25 cellular contexts compared by ENCODE assay signal in the genomic region with DNA sequence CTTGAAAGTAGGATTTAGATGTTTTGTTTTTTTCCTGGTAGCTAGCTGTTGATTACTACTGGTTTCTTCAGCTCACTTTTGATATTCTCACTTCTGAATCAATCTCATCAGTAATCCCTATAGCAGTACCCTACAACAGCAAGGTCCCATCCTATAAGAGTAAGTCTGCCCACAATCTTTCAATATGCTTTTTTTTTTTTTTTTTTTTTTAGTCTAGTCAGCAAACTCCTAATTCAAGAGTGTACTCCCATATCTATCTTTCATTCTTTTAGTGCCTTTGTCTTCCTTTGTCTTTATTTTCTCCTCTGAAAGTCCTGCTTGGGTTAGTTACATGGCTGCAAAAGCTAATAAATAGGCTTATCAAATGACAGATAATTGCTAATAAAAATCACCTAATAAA.
"Had no signal": no experiment of that assay in that cellular context is flagged by ENCODE, and none has a peak within 500 bp of the region (broad histone marks: within the 10 kb centered on the region; RNA-seq: fewer than 3 reads in every experiment).

No MANE protein-coding gene starts in this region.

- H3K27me3 ChIP-seq: esophagus squamous epithelium, pancreas, stomach, thyroid gland, vagina had no signal

- H3K27me3 Mint-ChIP-seq: effector memory CD8-positive, alpha-beta T cell; memory B cell had no signal

- ATAC-seq: effector memory CD8-positive, alpha-beta T cell; natural killer cell; pancreas; sciatic nerve; stimulated activated effector memory CD8-positive, alpha-beta T cell treated with anti-CD3 and anti-CD28 coated beads, Interleukin-12 subunit alpha, Interleukin-12 subunit beta, amount 100 ng/mL, for 72 hours had no signal

- H3K9me3 Mint-ChIP-seq: memory B cell had no signal

- H3K4me3 ChIP-seq: coronary artery, esophagus squamous epithelium, lung, pancreas, smooth muscle cell, stomach, thyroid gland, vagina had no signal

- H3K27ac ChIP-seq: coronary artery, esophagus squamous epithelium, pancreas, stomach, thyroid gland, vagina had no signal

- FAIRE-seq: endometrium, frontal cortex, keratinocyte, pancreas had no signal

- H3K4me2 ChIP-seq: smooth muscle cell had no signal

- H3K27ac Mint-ChIP-seq: effector memory CD8-positive, alpha-beta T cell; memory B cell; progenitor cell of endocrine pancreas; stimulated activated effector memory CD8-positive, alpha-beta T cell treated with anti-CD3 and anti-CD28 coated beads, Interleukin-12 subunit alpha, Interleukin-12 subunit beta, amount 100 ng/mL, for 72 hours had no signal

- H3K4me1 Mint-ChIP-seq: stimulated activated effector memory CD8-positive, alpha-beta T cell treated with anti-CD3 and anti-CD28 coated beads, Interleukin-12 subunit alpha, Interleukin-12 subunit beta, amount 100 ng/mL, for 72 hours had no signal

- H3K4me1 ChIP-seq: esophagus squamous epithelium, pancreas, stomach, thyroid gland, vagina had no signal

- H3K36me3 Mint-ChIP-seq: memory B cell; natural killer cell; stimulated activated effector memory CD8-positive, alpha-beta T cell treated with anti-CD3 and anti-CD28 coated beads, Interleukin-12 subunit alpha, Interleukin-12 subunit beta, amount 100 ng/mL, for 72 hours had no signal

- H3K36me3 ChIP-seq: esophagus squamous epithelium, pancreas, stomach, thyroid gland, vagina had no signal

- H3K4me3 Mint-ChIP-seq: effector memory CD8-positive, alpha-beta T cell; memory B cell; natural killer cell; neural crest cell; stimulated activated effector memory CD8-positive, alpha-beta T cell treated with anti-CD3 and anti-CD28 coated beads, Interleukin-12 subunit alpha, Interleukin-12 subunit beta, amount 100 ng/mL, for 72 hours had no signal

- DNase-seq: effector memory CD8-positive, alpha-beta T cell; erythroblast; esophagus squamous epithelium; natural killer cell; occipital lobe; pancreas; stimulated activated CD4-positive, alpha-beta T cell treated with anti-CD3 and anti-CD28 coated beads, Interleukin-12 subunit alpha, Interleukin-12 subunit beta, amount 100 ng/mL, for 4 hours; stimulated activated CD4-positive, alpha-beta T cell treated with anti-CD3 and anti-CD28 coated beads, Interleukin-1b, Interleukin-23, amount 100 ng/mL, for 48 hours; stimulated activated CD4-positive, alpha-beta T cell treated with anti-CD3 and anti-CD28 coated beads, Interleukin-4, amount 100 ng/mL, for 1 hour; stimulated activated naive CD4-positive, alpha-beta T cell treated with Interleukin-2 at 50 U/mL for 16 hours; stomach; thyroid gland; trophoblast cell had no signal

- H3K9me3 ChIP-seq: esophagus squamous epithelium, pancreas, stomach, thyroid gland, vagina had no signal
